1 cellular context compared by ENCODE assay signal in the genomic region with DNA sequence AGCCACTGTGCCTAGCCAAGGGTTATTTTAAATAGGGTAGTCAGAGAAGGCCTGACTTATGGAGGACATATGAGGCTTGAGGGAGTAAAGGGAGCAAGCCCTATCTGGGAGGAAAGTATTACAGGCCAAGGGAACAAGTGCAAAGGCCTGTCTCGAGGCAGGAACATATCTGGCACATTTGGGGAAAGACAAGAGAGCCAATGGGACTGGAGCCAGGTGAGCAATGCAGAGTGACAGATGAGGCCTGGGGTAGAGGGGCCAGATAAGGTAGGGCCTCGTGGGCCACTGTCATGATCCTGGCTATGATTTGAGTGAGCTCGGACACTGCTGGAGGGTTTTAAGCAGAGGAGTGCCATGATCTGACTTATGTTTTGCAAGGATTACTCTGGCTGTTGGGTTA.
TF ChIP-seq lines count a peak whose summit lies in the region.

No MANE protein-coding gene starts in this region.

TF ChIP-seq in HepG2, 621 proteins besides CTCF, POLR2A, EP300 and RAD21:
- TF ChIP-seq ZNF335 (CRISPR knock-in tag; IDR thresholded peaks at IDR 0.05) (no peak), ZFYVE20 (CRISPR knock-in tag; IDR thresholded peaks at IDR 0.05; ENCODE audit: borderline replicate concordance, low read depth) (no peak), ZNF260 (CRISPR knock-in tag; IDR thresholded peaks at IDR 0.05; ENCODE audit: borderline replicate concordance, low read depth) (no peak), ZNF678 (CRISPR knock-in tag; IDR thresholded peaks at IDR 0.05) (no peak), THAP11 (CRISPR knock-in tag; IDR thresholded peaks at IDR 0.05) (no peak), ZNF367 (CRISPR knock-in tag; IDR thresholded peaks at IDR 0.05; ENCODE audit: borderline replicate concordance) (no peak), MED13 (CRISPR knock-in tag; IDR thresholded peaks at IDR 0.05) (no peak)
- TF ChIP-seq, protein P1, sequence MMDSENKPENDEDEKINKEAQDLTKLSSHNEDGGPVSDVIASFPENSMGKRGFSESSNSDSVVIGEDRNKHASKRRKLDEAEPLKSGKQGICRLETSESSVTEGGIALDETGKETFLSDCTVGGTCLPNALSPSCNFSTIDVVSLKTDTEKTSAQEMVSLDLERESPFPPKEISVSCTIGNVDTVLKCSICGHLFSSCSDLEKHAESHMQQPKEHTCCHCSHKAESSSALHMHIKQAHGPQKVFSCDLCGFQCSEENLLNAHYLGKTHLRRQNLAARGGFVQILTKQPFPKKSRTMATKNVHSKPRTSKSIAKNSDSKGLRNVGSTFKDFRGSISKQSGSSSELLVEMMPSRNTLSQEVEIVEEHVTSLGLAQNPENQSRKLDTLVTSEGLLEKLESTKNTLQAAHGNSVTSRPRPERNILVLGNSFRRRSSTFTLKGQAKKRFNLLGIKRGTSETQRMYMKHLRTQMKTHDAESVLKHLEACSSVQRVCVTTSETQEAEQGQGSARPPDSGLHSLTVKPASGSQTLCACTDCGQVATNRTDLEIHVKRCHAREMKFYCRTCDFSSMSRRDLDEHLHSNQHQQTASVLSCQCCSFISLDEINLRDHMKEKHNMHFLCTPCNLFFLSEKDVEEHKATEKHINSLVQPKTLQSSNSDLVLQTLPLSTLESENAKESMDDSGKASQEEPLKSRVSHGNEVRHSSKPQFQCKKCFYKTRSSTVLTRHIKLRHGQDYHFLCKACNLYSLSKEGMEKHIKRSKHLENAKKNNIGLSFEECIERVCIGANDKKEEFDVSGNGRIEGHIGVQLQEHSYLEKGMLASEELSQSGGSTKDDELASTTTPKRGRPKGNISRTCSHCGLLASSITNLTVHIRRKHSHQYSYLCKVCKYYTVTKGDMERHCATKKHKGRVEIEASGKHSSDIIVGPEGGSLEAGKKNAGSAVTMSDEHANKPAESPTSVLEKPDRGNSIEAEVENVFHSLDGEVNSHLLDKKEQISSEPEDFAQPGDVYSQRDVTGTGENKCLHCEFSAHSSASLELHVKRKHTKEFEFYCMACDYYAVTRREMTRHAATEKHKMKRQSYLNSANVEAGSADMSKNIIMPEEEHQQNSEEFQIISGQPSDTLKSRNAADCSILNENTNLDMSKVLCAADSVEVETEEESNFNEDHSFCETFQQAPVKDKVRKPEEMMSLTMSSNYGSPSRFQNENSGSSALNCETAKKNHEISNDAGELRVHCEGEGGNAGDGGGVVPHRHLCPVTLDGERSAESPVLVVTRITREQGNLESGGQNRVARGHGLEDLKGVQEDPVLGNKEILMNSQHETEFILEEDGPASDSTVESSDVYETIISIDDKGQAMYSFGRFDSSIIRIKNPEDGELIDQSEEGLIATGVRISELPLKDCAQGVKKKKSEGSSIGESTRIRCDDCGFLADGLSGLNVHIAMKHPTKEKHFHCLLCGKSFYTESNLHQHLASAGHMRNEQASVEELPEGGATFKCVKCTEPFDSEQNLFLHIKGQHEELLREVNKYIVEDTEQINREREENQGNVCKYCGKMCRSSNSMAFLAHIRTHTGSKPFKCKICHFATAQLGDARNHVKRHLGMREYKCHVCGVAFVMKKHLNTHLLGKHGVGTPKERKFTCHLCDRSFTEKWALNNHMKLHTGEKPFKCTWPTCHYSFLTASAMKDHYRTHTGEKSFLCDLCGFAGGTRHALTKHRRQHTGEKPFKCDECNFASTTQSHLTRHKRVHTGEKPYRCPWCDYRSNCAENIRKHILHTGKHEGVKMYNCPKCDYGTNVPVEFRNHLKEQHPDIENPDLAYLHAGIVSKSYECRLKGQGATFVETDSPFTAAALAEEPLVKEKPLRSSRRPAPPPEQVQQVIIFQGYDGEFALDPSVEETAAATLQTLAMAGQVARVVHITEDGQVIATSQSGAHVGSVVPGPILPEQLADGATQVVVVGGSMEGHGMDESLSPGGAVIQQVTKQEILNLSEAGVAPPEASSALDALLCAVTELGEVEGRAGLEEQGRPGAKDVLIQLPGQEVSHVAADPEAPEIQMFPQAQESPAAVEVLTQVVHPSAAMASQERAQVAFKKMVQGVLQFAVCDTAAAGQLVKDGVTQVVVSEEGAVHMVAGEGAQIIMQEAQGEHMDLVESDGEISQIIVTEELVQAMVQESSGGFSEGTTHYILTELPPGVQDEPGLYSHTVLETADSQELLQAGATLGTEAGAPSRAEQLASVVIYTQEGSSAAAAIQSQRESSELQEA (CRISPR knock-in tag; IDR thresholded peaks at IDR 0.05; ENCODE audit: not compliant biosample characterization), result no peak
- TF ChIP-seq, protein P2, sequence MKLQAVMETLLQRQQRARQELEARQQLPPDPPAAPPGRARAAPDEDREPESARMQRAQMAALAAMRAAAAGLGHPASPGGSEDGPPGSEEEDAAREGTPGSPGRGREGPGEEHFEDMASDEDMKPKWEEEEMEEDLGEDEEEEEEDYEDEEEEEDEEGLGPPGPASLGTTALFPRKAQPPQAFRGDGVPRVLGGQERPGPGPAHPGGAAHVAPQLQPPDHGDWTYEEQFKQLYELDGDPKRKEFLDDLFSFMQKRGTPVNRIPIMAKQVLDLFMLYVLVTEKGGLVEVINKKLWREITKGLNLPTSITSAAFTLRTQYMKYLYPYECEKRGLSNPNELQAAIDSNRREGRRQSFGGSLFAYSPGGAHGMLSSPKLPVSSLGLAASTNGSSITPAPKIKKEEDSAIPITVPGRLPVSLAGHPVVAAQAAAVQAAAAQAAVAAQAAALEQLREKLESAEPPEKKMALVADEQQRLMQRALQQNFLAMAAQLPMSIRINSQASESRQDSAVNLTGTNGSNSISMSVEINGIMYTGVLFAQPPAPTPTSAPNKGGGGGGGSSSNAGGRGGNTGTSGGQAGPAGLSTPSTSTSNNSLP (IDR thresholded peaks at IDR 0.05; ENCODE audit: low read depth, low read length), result no peak
